ENCODE assay signal across 2 cellular contexts in the genomic region with DNA sequence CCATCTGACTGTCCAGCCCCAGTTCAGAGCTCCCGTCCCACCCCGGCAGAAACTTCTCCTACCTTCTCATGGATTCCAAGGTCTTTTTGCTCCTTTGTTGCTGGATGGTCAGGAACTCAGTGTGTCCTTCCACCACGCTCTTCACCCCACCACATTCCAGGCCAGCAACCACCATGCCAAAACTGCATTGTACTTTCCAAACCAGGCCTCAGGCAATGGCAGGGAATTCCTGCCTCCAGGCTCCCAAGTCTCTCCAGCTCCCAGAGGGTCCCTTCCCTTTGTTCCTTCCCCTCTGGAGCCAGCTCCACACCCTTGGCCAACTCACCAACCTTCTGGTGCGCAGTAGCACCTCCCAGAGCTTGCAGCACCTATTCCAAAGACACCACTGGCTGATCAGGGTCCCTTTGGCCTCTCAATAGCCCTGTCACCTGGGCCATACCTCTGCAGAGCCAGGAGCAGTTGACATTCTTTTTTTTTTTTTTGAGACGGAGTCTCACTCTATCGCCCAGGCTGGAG.
TF ChIP-seq lines count a peak whose summit lies in the region.

No MANE protein-coding gene starts in this region.

TF ChIP-seq in SK-N-SH, 30 proteins besides CTCF, POLR2A, EP300 and RAD21:
- TF ChIP-seq FOXM1 (IDR thresholded peaks at IDR 0.05; ENCODE audit: low read depth) (no peak), POLR2AphosphoS5 (IDR thresholded peaks at IDR 0.05; ENCODE audit: low read depth, low read length) (no peak), JUND (IDR thresholded peaks at IDR 0.05) (no peak), TEAD4 (IDR thresholded peaks at IDR 0.05; ENCODE audit: borderline replicate concordance, insufficient read depth) (no peak), MXI1 (IDR thresholded peaks at IDR 0.05; ENCODE audit: low read depth, low read length) (no peak), RCOR1 (IDR thresholded peaks at IDR 0.05; ENCODE audit: low read length) (no peak), ELF1 (IDR thresholded peaks at IDR 0.05) (no peak), SMC3 (IDR thresholded peaks at IDR 0.05; ENCODE audit: low read depth, low read length) (no peak), SIN3A (IDR thresholded peaks at IDR 0.05; ENCODE audit: borderline replicate concordance, low read depth, low read length) (no peak), FOXJ3 (CRISPR knock-in tag; IDR thresholded peaks at IDR 0.05) (no peak), MEF2A (IDR thresholded peaks at IDR 0.05; ENCODE audit: borderline replicate concordance, low read depth) (no peak), GABPA (IDR thresholded peaks at IDR 0.05; ENCODE audit: low read depth) (no peak), YY1 (IDR thresholded peaks at IDR 0.05; ENCODE audit: low read depth) (no peak)
- TF ChIP-seq, protein P1, sequence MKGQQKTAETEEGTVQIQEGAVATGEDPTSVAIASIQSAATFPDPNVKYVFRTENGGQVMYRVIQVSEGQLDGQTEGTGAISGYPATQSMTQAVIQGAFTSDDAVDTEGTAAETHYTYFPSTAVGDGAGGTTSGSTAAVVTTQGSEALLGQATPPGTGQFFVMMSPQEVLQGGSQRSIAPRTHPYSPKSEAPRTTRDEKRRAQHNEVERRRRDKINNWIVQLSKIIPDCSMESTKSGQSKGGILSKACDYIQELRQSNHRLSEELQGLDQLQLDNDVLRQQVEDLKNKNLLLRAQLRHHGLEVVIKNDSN (IDR thresholded peaks at IDR 0.05; ENCODE audit: borderline replicate concordance, low read depth) = no peak
- TF ChIP-seq, protein P2, sequence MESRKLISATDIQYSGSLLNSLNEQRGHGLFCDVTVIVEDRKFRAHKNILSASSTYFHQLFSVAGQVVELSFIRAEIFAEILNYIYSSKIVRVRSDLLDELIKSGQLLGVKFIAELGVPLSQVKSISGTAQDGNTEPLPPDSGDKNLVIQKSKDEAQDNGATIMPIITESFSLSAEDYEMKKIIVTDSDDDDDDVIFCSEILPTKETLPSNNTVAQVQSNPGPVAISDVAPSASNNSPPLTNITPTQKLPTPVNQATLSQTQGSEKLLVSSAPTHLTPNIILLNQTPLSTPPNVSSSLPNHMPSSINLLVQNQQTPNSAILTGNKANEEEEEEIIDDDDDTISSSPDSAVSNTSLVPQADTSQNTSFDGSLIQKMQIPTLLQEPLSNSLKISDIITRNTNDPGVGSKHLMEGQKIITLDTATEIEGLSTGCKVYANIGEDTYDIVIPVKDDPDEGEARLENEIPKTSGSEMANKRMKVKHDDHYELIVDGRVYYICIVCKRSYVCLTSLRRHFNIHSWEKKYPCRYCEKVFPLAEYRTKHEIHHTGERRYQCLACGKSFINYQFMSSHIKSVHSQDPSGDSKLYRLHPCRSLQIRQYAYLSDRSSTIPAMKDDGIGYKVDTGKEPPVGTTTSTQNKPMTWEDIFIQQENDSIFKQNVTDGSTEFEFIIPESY (IDR thresholded peaks at IDR 0.05; ENCODE audit: borderline replicate concordance, low read depth) = no peak
- TF ChIP-seq, protein P3, sequence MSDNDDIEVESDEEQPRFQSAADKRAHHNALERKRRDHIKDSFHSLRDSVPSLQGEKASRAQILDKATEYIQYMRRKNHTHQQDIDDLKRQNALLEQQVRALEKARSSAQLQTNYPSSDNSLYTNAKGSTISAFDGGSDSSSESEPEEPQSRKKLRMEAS (IDR thresholded peaks at IDR 0.05; ENCODE audit: low read depth) = no peak

TF ChIP-seq in SK-N-SH treated with all-trans-retinoic acid at 6 μM for 48 hours, 23 proteins besides CTCF, POLR2A, EP300 and RAD21:
- no peak for TF ChIP-seq SNAI2 (CRISPR knock-in tag; IDR thresholded peaks at IDR 0.05)
- TF ChIP-seq ZNF70 (CRISPR knock-in tag; IDR thresholded peaks at IDR 0.05) = no peak
- TF ChIP-seq, protein P4, sequence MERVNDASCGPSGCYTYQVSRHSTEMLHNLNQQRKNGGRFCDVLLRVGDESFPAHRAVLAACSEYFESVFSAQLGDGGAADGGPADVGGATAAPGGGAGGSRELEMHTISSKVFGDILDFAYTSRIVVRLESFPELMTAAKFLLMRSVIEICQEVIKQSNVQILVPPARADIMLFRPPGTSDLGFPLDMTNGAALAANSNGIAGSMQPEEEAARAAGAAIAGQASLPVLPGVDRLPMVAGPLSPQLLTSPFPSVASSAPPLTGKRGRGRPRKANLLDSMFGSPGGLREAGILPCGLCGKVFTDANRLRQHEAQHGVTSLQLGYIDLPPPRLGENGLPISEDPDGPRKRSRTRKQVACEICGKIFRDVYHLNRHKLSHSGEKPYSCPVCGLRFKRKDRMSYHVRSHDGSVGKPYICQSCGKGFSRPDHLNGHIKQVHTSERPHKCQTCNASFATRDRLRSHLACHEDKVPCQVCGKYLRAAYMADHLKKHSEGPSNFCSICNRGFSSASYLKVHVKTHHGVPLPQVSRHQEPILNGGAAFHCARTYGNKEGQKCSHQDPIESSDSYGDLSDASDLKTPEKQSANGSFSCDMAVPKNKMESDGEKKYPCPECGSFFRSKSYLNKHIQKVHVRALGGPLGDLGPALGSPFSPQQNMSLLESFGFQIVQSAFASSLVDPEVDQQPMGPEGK (CRISPR knock-in tag; IDR thresholded peaks at IDR 0.05; ENCODE audit: borderline replicate concordance) = no peak
- no peak for TF ChIP-seq ZC3H10 (CRISPR knock-in tag; IDR thresholded peaks at IDR 0.05)
- no peak for TF ChIP-seq ARNTL (CRISPR knock-in tag; IDR thresholded peaks at IDR 0.05; ENCODE audit: borderline replicate concordance, low read depth)
- TF ChIP-seq, protein P5, sequence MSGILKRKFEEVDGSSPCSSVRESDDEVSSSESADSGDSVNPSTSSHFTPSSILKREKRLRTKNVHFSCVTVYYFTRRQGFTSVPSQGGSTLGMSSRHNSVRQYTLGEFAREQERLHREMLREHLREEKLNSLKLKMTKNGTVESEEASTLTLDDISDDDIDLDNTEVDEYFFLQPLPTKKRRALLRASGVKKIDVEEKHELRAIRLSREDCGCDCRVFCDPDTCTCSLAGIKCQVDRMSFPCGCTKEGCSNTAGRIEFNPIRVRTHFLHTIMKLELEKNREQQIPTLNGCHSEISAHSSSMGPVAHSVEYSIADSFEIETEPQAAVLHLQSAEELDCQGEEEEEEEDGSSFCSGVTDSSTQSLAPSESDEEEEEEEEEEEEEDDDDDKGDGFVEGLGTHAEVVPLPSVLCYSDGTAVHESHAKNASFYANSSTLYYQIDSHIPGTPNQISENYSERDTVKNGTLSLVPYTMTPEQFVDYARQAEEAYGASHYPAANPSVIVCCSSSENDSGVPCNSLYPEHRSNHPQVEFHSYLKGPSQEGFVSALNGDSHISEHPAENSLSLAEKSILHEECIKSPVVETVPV (CRISPR knock-in tag; IDR thresholded peaks at IDR 0.05) = no peak
- no peak for TF ChIP-seq GLIS3 (CRISPR knock-in tag; IDR thresholded peaks at IDR 0.05)
- no peak for TF ChIP-seq CSDC2 (CRISPR knock-in tag; IDR thresholded peaks at IDR 0.05)
- no peak for TF ChIP-seq ZNF8 (CRISPR knock-in tag; IDR thresholded peaks at IDR 0.05)
